8 cellular contexts compared by ENCODE assay signal in the genomic region with DNA sequence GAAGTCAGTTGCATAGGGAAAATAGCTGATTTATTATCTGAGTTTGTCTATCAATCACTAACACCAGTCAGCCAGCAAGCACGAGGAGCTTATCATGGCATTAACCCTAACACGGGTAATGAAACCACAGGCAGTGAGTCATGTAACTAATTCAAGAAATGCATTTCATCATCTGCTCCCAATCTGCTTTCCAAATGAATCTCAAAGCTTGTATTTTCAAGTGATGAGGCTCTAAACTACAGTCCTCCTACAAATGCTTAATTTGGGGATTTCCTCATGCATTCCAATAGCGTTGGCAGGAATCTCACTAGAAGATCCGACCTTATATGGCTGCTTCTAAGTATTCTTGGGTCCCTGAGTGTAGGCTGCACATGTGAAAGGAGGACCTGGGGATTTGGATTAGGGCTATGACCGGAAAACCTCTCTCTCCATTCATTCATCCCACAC.
A peak's percentile ranks its signal among the peaks of the same experiment; 100 is the strongest.
DNase-seq lines count a peak whose midpoint lies in the region; ATAC-seq and TF ChIP-seq lines count a peak whose summit lies in the region.

No MANE protein-coding gene starts in this region.

- WGBS in heart left ventricle, 4 donors, result 32 to 41% (median 35%) methylated on average over 5 of the region's 5 CpGs

- H3K27ac ChIP-seq in RWPE1, result peak overlapping the region; percentile 71
- H3K27ac ChIP-seq in heart left ventricle, result peak overlapping the region in 8 of 12 donors; percentile 17 to 75 (median 58)

- DNase-seq in AG08396 (ENCODE audit: low spot score), result peak; percentile 65
- DNase-seq in RWPE1 (ENCODE audit: low spot score), result peak; percentile 84
- DNase-seq in heart left ventricle, result no peak
- no peak for DNase-seq in NCI-H446 (lab: John Stamatoyannopoulos, UW)
- no peak for DNase-seq in NCI-H1092 treated with DMSO at 0.1 percent for 48 hours (lab: John Stamatoyannopoulos, UW)
- no peak for DNase-seq in HEK293T (ENCODE audit: extremely low spot score)
- DNase-seq in NCI-H1417 (lab: John Stamatoyannopoulos, UW), result no peak

- H3K4me1 ChIP-seq in heart left ventricle, result peaks cover 0 to 28% (median 14%) of the 10 kb centered on the region in 12 donors

- no peaks in the 10 kb centered on the region for H3K27me3 ChIP-seq in heart left ventricle

- H3K4me3 ChIP-seq in heart left ventricle, result no peak overlapping the region

- CTCF ChIA-PET in RWPE1 (lab: Yijun Ruan, JAX), result interaction anchor here (0.7 kb wide), 1 partner anchor 116 kb away, joined by 3 read pairs; no protein-coding TSS in a partner anchor
- CTCF ChIA-PET in HEK293T (lab: Yijun Ruan, JAX), result no interaction called here

- POLR2A ChIA-PET in RWPE1 (lab: Yijun Ruan, JAX; ENCODE audit: low non-redundant PET), result interaction anchor here (0.5 kb wide), 1 partner anchor 120 kb away, joined by 4 read pairs; no protein-coding TSS in a partner anchor
- POLR2A ChIA-PET in HEK293T (lab: Yijun Ruan, JAX), result no interaction called here

- ATAC-seq in GM21825 (IDR thresholded peaks at IDR 0.05; ENCODE audit: unreplicated experiment), result peak; percentile 70
- ATAC-seq in heart left ventricle, result peak; percentile 29 to 87 (median 82)

- TF ChIP-seq CTCF in RWPE1 (conservative IDR thresholded peaks at IDR 0.05; ENCODE audit: low read depth), result no peak
- TF ChIP-seq CTCF in heart left ventricle (IDR thresholded peaks at IDR 0.05), result no peak

- H3K9me3 ChIP-seq in heart left ventricle, result no peaks in the 10 kb centered on the region

- no peak for TF ChIP-seq POLR2A in heart left ventricle (IDR thresholded peaks at IDR 0.05)

- intact Hi-C loops in heart left ventricle (cut with DNase I), result no loop called here

- H3K36me3 ChIP-seq in heart left ventricle, result no peaks in the 10 kb centered on the region

TF ChIP-seq in HEK293T, 16 proteins besides CTCF, POLR2A, EP300 and RAD21:
- TF ChIP-seq FOXA1 (IDR thresholded peaks at IDR 0.05), result no peak
- no peak for TF ChIP-seq L3MBTL2 (conservative IDR thresholded peaks at IDR 0.05)
- TF ChIP-seq SP1 (IDR thresholded peaks at IDR 0.05), result no peak
- no peak for TF ChIP-seq BHLHE40 (IDR thresholded peaks at IDR 0.05; ENCODE audit: borderline replicate concordance)
- no peak for TF ChIP-seq FOXM1 (IDR thresholded peaks at IDR 0.05; ENCODE audit: borderline replicate concordance)
- no peak for TF ChIP-seq LEF1 (IDR thresholded peaks at IDR 0.05; ENCODE audit: borderline replicate concordance)
- TF ChIP-seq NFRKB (IDR thresholded peaks at IDR 0.05), result no peak
- TF ChIP-seq TARDBP (IDR thresholded peaks at IDR 0.05), result no peak
- TF ChIP-seq, protein P1, sequence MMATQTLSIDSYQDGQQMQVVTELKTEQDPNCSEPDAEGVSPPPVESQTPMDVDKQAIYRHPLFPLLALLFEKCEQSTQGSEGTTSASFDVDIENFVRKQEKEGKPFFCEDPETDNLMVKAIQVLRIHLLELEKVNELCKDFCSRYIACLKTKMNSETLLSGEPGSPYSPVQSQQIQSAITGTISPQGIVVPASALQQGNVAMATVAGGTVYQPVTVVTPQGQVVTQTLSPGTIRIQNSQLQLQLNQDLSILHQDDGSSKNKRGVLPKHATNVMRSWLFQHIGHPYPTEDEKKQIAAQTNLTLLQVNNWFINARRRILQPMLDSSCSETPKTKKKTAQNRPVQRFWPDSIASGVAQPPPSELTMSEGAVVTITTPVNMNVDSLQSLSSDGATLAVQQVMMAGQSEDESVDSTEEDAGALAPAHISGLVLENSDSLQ (IDR thresholded peaks at IDR 0.05), result no peak
- TF ChIP-seq CTBP1 (IDR thresholded peaks at IDR 0.05; ENCODE audit: borderline replicate concordance), result no peak
- no peak for TF ChIP-seq FOXK2 (IDR thresholded peaks at IDR 0.05)
- no peak for TF ChIP-seq SUZ12 (IDR thresholded peaks at IDR 0.05)

Comparison
In these comparisons a context has a peak if more than half of its experiments do, and no peak if none do; other contexts are left out.
1. DNase-seq: peak in AG08396 (single experiment) and RWPE1 (single experiment); none in heart left ventricle (0 of 5), NCI-H446 (0 of 2), NCI-H1092 treated with DMSO at 0.1 percent for 48 hours (single experiment), HEK293T (single experiment) and NCI-H1417 (0 of 3).